ENCODE assay signal across 14 cellular contexts in genomic region chr15:62394079-62394478, GRCh38.
"Had no signal": no experiment of that assay in that cellular context is flagged by ENCODE, and none has a peak within 500 bp of the region (broad histone marks: within the 10 kb centered on the region; RNA-seq: fewer than 3 reads in every experiment).

No MANE protein-coding gene starts in this region.

- H3K27ac ChIP-seq: brain microvascular endothelial cell, pancreas, skin epidermis had no signal

- H3K27me3 ChIP-seq: brain microvascular endothelial cell, pancreas had no signal

- H3K36me3 ChIP-seq: brain microvascular endothelial cell, pancreas had no signal

- DNase-seq: activated CD4-positive, alpha-beta T cell treated with anti-CD3 and anti-CD28 coated beads, Interleukin-2, amount 50 U/mL, for 1 hour; activated CD4-positive, CD25-positive, alpha-beta regulatory T cell; activated effector memory CD4-positive, alpha-beta T cell treated with Interleukin-2 at 50 U/mL for 16 hours; activated T-cell treated with anti-CD3 and anti-CD28 coated beads, Interleukin-2, amount 50 U/mL, for 1 hour; amygdala; brain microvascular endothelial cell; dermis blood vessel endothelial cell; erythroblast; kidney; left ventricle myocardium superior; pancreas; retina; T-helper 17 cell had no signal

- H3K9me3 ChIP-seq: pancreas had no signal

- H3K4me3 ChIP-seq: pancreas, skin epidermis had no signal
